8 cellular contexts compared by ENCODE assay signal in the genomic region with DNA sequence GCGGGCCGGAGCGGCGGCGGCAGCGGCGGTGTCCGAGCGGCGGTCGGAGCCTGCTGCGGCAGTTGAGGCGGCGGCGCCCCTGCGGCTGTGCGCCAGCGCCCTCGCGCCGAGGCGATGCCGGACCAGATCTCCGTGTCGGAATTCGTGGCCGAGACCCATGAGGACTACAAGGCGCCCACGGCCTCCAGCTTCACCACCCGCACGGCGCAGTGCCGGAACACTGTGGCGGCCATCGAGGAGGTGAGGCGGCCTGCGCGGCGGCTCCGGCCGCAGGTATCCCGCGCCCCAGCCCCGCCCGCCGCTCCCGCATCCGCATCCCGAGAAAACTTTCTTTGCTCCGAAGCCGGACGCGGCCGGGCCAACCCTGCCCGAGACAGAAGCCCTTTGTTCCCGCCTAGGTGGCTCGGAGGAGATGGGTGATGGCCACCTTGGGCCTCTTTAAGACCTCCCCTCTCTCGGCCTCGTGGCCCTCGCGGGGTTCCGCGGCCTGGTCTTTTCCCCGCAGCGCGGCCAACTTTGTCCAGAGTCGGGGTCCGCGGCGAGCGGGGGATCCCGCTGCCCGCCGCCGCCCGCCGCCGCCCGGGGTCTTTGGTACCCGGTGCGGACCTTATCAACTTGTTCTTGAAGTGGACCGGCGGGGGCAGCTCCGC. TPM values are rescaled to one million over a fixed set of nuclear protein-coding genes. Genes with fewer than 3 reads are reported as not detected.
DNase-seq lines count a peak whose midpoint lies in the region; ATAC-seq and TF ChIP-seq lines count a peak whose summit lies in the region.

No MANE protein-coding gene starts in this region.

- no peaks in the 10 kb centered on the region for H3K36me3 ChIP-seq in BJ (ENCODE audit: control insufficient read depth, insufficient read depth, low read length)
- no peaks in the 10 kb centered on the region for H3K36me3 ChIP-seq in lower lobe of right lung
- no peaks in the 10 kb centered on the region for H3K36me3 ChIP-seq in tibial artery

- H3K9me3 ChIP-seq in lower lobe of right lung (no peaks in the 10 kb centered on the region), tibial artery (no peaks in the 10 kb centered on the region)

- POLR2A ChIA-PET in BJ (lab: Charles Lee): no interaction called here

- intact Hi-C loops in lower lobe of right lung (cut with DNase I) (no loop called here), tibial artery (cut with DNase I; ENCODE audit: low total_unique reads) (loop anchor here (2.0 to 10.0 kb wide), 2 partner anchors 58 to 128 kb away; no protein-coding TSS in a partner anchor)

- CTCF ChIA-PET in BJ (lab: Yijun Ruan, JAX): interaction anchor here (0.8 to 2.1 kb wide), 10 partner anchors 11 to 174 kb away, joined by 3 to 8 read pairs (median 4); no protein-coding TSS in a partner anchor

- H3K27ac ChIP-seq in cingulate gyrus (ENCODE audit: low read depth, low read length) (peak overlapping the region; percentile 60), lower lobe of right lung (peak overlapping the region; percentile 88), tibial artery (peak overlapping the region; percentile 91 to 94)

- DNase-seq in BJ (ENCODE audit: low read depth) (no peak), NCI-H2227 (lab: John Stamatoyannopoulos, UW; ENCODE audit: unreplicated experiment) (peak; percentile 57), lower lobe of right lung (peak; percentile 54), tibial artery (peak in 1 of 2 donors; percentile 41), NCI-H2081 treated with DMSO at 0.1 percent for 48 hours (lab: John Stamatoyannopoulos, UW) (no peak)
- no peak for DNase-seq in effector CD8-positive, alpha-beta T cell (lab: John Stamatoyannopoulos, UW)

- TF ChIP-seq CTCF in BJ (IDR thresholded peaks at IDR 0.05; ENCODE audit: insufficient read depth, low read depth, low read length) (no peak), lower lobe of right lung (IDR thresholded peaks at IDR 0.05) (no peak), tibial artery (IDR thresholded peaks at IDR 0.05) (no peak)

- H3K4me3 ChIP-seq in BJ (ENCODE audit: low read depth, low read length): peak overlapping the region; percentile 85
- H3K4me3 ChIP-seq in lower lobe of right lung: peak overlapping the region; percentile 78
- peak overlapping the region; percentile 95 for H3K4me3 ChIP-seq in tibial artery

- no peaks in the 10 kb centered on the region for H3K27me3 ChIP-seq in BJ (ENCODE audit: control insufficient read depth, insufficient read depth, low read length)
- peaks cover 17% of the 10 kb centered on the region for H3K27me3 ChIP-seq in lower lobe of right lung (ENCODE audit: low read depth)
- no peaks in the 10 kb centered on the region for H3K27me3 ChIP-seq in tibial artery

- H3K4me1 ChIP-seq in lower lobe of right lung (peaks cover 38% of the 10 kb centered on the region), tibial artery (peaks cover 0 to 46% (median 19%) of the 10 kb centered on the region in 4 donors)

- ATAC-seq in GM19351 (IDR thresholded peaks at IDR 0.05; ENCODE audit: unreplicated experiment): peak; percentile 16
- ATAC-seq in lower lobe of right lung: peak; percentile 49 to 57

RNA-seq across cellular contexts. Expression of gene ASAP2, which starts 0.5 kb away (rescaled TPM):
- 14.1 and 18.2 TPM in 2 replicates for polyA plus RNA-seq in BJ (2011; rRNA removed)
- 19.3 and 19.9 TPM in 2 replicates for polyA minus RNA-seq in BJ (2011; rRNA and poly(A)+ RNA removed)
- total RNA-seq in lower lobe of right lung: 24.3 TPM

Comparison
In these comparisons a context has a peak if more than half of its experiments do, and no peak if none do; other contexts are left out.
1. DNase-seq: peak in NCI-H2227 (single experiment) and lower lobe of right lung (single experiment); none in BJ (single experiment), NCI-H2081 treated with DMSO at 0.1 percent for 48 hours (single experiment) and effector CD8-positive, alpha-beta T cell (single experiment).
2. Peak in every context shown above with its lines, with median percentiles within 50 percentile points of each other: H3K4me3 ChIP-seq and H3K27ac ChIP-seq.